1 cellular context compared by ENCODE assay signal in the genomic region with DNA sequence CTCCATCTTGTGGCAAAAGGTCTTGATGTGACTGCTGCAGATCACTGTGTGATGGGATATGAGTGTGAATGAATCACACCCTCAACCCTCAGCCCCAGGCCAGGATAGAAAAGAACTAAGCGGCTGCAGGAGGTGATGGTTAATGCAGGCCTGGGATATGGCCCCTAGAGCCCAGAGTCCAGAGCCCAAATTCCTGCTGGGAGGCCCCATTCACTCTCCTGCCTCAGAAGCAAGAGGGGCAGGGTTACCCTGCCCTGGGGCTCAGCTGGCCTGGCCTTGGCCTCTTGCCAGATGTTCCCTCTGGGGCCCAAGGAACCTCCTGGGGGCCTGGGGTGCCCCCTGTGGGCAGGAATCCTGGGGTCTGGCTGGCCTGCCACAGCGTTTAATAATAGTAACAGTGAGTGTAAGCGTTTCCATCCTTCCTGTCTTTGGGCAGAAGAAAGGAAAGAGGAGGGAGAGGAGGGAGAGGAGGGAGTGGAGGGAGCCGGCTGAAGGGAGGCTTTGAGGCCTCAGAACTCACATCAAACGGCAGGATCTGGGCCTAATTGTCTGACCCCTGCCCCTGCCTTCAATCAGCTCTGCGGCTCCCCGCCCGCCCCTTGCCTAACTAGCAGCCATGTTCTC.
TF ChIP-seq lines count a peak whose summit lies in the region.

No MANE protein-coding gene starts in this region.

TF ChIP-seq in IMR-90, 13 proteins besides CTCF, POLR2A, EP300 and RAD21 (continued from another document):
- TF ChIP-seq, protein P1, sequence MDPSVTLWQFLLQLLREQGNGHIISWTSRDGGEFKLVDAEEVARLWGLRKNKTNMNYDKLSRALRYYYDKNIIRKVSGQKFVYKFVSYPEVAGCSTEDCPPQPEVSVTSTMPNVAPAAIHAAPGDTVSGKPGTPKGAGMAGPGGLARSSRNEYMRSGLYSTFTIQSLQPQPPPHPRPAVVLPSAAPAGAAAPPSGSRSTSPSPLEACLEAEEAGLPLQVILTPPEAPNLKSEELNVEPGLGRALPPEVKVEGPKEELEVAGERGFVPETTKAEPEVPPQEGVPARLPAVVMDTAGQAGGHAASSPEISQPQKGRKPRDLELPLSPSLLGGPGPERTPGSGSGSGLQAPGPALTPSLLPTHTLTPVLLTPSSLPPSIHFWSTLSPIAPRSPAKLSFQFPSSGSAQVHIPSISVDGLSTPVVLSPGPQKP (IDR thresholded peaks at IDR 0.05; ENCODE audit: borderline replicate concordance, low read depth, low read length) = no peak
- TF ChIP-seq CHD1 (IDR thresholded peaks at IDR 0.05; ENCODE audit: low read depth, low read length) = no peak
- no peak for TF ChIP-seq RCOR1 (IDR thresholded peaks at IDR 0.05; ENCODE audit: insufficient replicate concordance, low read length)
- no peak; the same call in 1 of the 2 replicates for TF ChIP-seq MAZ (IDR thresholded peaks at IDR 0.05; ENCODE audit: borderline replicate concordance, low read depth, low read length)
- no peak for TF ChIP-seq MAFK (IDR thresholded peaks at IDR 0.05; ENCODE audit: low read depth, low read length)
- TF ChIP-seq MXI1 (IDR thresholded peaks at IDR 0.05; ENCODE audit: borderline replicate concordance, low read depth, low read length) = no peak
- TF ChIP-seq BHLHE40 (IDR thresholded peaks at IDR 0.05; ENCODE audit: low read depth, low read length) = no peak
